In the genomic region with DNA sequence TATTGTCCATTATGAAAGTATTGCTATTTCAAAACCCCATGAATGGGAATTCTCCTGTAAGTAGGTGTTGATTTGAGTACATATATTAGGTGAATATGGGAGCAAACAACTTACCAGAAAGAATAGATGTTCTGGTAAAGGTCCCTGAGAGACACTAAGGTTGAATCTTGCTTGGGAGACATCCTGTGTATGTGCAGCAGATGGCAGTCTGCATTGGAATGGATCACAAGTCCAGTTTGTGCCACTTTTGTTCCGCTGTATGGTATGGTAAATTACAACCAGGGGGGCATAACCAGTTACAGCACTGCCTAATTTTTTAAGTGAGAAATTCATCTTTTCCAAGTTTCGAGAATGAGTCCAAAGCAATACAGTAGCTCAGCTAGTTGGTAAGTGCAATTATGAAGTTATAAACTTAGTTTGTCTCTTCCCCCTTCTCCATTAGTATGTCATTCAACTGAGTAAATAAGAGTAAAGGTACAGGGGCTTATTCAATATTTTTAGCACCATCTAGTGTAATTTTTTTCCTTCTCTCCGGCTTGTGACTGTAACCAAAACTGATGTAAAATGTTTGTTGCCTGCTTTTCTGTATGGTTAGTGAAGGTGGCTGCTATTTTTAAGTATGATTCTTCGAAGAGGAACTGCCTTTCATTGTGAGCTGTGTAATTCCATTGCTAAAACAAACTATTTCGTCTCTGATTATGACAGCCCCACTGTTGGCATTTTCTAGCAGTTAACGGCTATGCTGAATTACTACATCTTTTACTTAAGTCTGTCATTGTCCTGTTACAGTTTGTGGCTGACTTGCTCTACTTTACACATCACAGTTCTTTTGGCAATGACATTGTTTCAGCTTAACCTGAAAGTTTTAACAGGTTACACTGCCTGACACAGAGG, we compare ENCODE assay signal across 9 cellular contexts. TPM values are rescaled to one million over a fixed set of nuclear protein-coding genes. Genes with fewer than 3 reads are reported as not detected.
A peak's percentile ranks its signal among the peaks of the same experiment; 100 is the strongest.
DNase-seq lines count a peak whose midpoint lies in the region; ATAC-seq and TF ChIP-seq lines count a peak whose summit lies in the region.
"Had no signal": no experiment of that assay in that cellular context is flagged by ENCODE, and none has a peak within 500 bp of the region (broad histone marks: within the 10 kb centered on the region; RNA-seq: fewer than 3 reads in every experiment).

No MANE protein-coding gene starts in this region.

- H3K4me3 ChIP-seq in cardiac muscle cell = no peak overlapping the region
- H3K4me3 ChIP-seq in endodermal cell (ENCODE audit: low read length) = peak overlapping the region; percentile 7
- H3K4me3 ChIP-seq in retinal pigment epithelial cell (ENCODE audit: low read length) = peak overlapping the region; percentile 19

- H3K4me1 Mint-ChIP-seq in endodermal cell = peaks cover 38% of the 10 kb centered on the region

- H3K4me1 ChIP-seq in cardiac muscle cell (ENCODE audit: low read depth) = peaks cover 10% of the 10 kb centered on the region
- H3K4me1 ChIP-seq in endodermal cell (ENCODE audit: control insufficient read depth, insufficient read depth, low read length) = peaks cover 10% of the 10 kb centered on the region

- H3K27me3 Mint-ChIP-seq in endodermal cell (ENCODE audit: insufficient read depth) = no peaks in the 10 kb centered on the region
- H3K27me3 Mint-ChIP-seq: dendritic cell treated with granulocyte-macrophage colony-stimulating factor and Interleukin-4, amounts not matched to agents 40 ng/mL and 50 ng/mL, for 4 days had no signal

- no peaks in the 10 kb centered on the region for H3K9me3 ChIP-seq in cardiac muscle cell (ENCODE audit: low read depth)
- H3K9me3 ChIP-seq in endodermal cell (ENCODE audit: control insufficient read depth, low read length) = no peaks in the 10 kb centered on the region

- no peaks in the 10 kb centered on the region for H3K9me3 Mint-ChIP-seq in endodermal cell
- H3K9me3 Mint-ChIP-seq: dendritic cell treated with granulocyte-macrophage colony-stimulating factor and Interleukin-4, amounts not matched to agents 40 ng/mL and 50 ng/mL, for 4 days had no signal

- TF ChIP-seq CTCF in cardiac muscle cell (IDR thresholded peaks at IDR 0.05; ENCODE audit: low read depth, low read length) = peak; percentile 48
- TF ChIP-seq CTCF in endodermal cell (conservative IDR thresholded peaks at IDR 0.05) = peak; percentile 37
- TF ChIP-seq CTCF in retinal pigment epithelial cell (conservative IDR thresholded peaks at IDR 0.05; ENCODE audit: low read depth, low read length) = peak; percentile 49

- DNase-seq in cardiac muscle cell (ENCODE audit: low read depth in 1 of 2, low spot score in 1 of 2) (peak; percentile 34 to 67), Right ventricle myocardium superior (no peak), NOMO-1 treated with dmso at 0.1 percent for 144 hours (lab: John Stamatoyannopoulos, UW; ENCODE audit: unreplicated experiment) (peak; percentile 49), endodermal cell (no peak), retinal pigment epithelial cell (ENCODE audit: low read depth) (no peak), UCSD-AML1 (lab: John Stamatoyannopoulos, UW; ENCODE audit: unreplicated experiment) (no peak)

- H3K4me3 Mint-ChIP-seq in endodermal cell = no peak overlapping the region
- H3K4me3 Mint-ChIP-seq: dendritic cell treated with granulocyte-macrophage colony-stimulating factor and Interleukin-4, amounts not matched to agents 40 ng/mL and 50 ng/mL, for 4 days had no signal

- intact Hi-C loops in Right ventricle myocardium superior (cut with DNase I) = loop anchor here (5.0 to 10.0 kb wide), 2 partner anchors 138 to 320 kb away; no protein-coding TSS in a partner anchor

- ATAC-seq in Right ventricle myocardium superior (ENCODE audit: poor library complexity) (no peak), GM19324 (IDR thresholded peaks at IDR 0.05; ENCODE audit: low FRiP score, unreplicated experiment) (no peak), GM21381 (IDR thresholded peaks at IDR 0.05; ENCODE audit: unreplicated experiment) (no peak)

- H3K27ac Mint-ChIP-seq in endodermal cell = no peak overlapping the region
- H3K27ac Mint-ChIP-seq: dendritic cell treated with granulocyte-macrophage colony-stimulating factor and Interleukin-4, amounts not matched to agents 40 ng/mL and 50 ng/mL, for 4 days had no signal

- H3K36me3 Mint-ChIP-seq in endodermal cell (ENCODE audit: low read depth) = no peaks in the 10 kb centered on the region

- 89 to 91% methylated on average over 5 of the region's 6 CpGs for WGBS in endodermal cell (ENCODE audit: insufficient coverage in 1 of 2, insufficient read length in 1 of 2), 2 experiments

- H3K27me3 ChIP-seq in cardiac muscle cell = no peaks in the 10 kb centered on the region
- H3K27me3 ChIP-seq in endodermal cell (ENCODE audit: control insufficient read depth, insufficient read depth, low read length, poor library complexity, severe bottlenecking) = no peaks in the 10 kb centered on the region

- H3K27ac ChIP-seq in cardiac muscle cell (no peak overlapping the region), endodermal cell (ENCODE audit: low read depth, low read length) (no peak overlapping the region)

- H3K9ac ChIP-seq in endodermal cell (ENCODE audit: extremely low read depth, low read length, poor library complexity, severe bottlenecking) = no peak overlapping the region

- no peaks in the 10 kb centered on the region for H3K36me3 ChIP-seq in cardiac muscle cell
- H3K36me3 ChIP-seq in endodermal cell (ENCODE audit: control insufficient read depth, insufficient read depth, low read length) = no peaks in the 10 kb centered on the region

RNA-seq across cellular contexts. Expression of gene MCU, which starts 2.8 kb away (rescaled TPM):
- total RNA-seq in cardiac muscle cell (14.9 and 22.8 TPM in 2 replicates), Right ventricle myocardium superior (11.3 TPM), endodermal cell (10 to 100 TPM; 46.1 to 48.5 TPM)
- polyA plus RNA-seq in cardiac muscle cell = 19.2 and 22.8 TPM in 2 replicates
- 28.8 TPM for polyA plus RNA-seq in endodermal cell (2013, experiment 1 of 2)
- polyA plus RNA-seq in endodermal cell (2013, experiment 2 of 2) = 26.0 TPM

Comparison
In these comparisons a context has a peak if more than half of its experiments do, and no peak if none do; other contexts are left out.
1. DNase-seq: peak in cardiac muscle cell (2 of 2) and NOMO-1 treated with dmso at 0.1 percent for 144 hours (single experiment); none in Right ventricle myocardium superior (single experiment), endodermal cell (single experiment), retinal pigment epithelial cell (single experiment) and UCSD-AML1 (single experiment).
2. Peak in every context shown above with its lines, with median percentiles within 50 percentile points of each other: CTCF ChIP-seq.